ENCODE assay signal across 9 cellular contexts in the genomic region with DNA sequence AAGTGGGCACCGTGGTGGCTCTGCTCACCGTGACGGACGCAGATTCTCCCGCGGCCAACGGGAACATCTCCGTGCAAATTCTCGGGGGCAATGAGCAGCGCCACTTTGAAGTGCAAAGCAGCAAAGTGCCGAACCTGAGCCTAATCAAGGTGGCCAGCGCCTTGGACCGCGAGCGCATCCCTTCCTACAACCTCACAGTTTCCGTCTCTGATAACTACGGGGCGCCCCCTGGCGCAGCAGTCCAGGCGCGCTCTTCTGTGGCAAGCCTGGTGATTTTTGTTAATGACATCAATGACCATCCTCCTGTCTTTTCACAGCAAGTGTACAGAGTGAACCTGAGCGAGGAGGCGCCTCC. TPM values are rescaled to one million over a fixed set of nuclear protein-coding genes. Genes with fewer than 3 reads are reported as not detected.
A peak's percentile ranks its signal among the peaks of the same experiment; 100 is the strongest.
DNase-seq lines count a peak whose midpoint lies in the region; ATAC-seq lines count a peak whose summit lies in the region.
"Had no signal": no experiment of that assay in that cellular context is flagged by ENCODE, and none has a peak within 500 bp of the region (broad histone marks: within the 10 kb centered on the region; RNA-seq: fewer than 3 reads in every experiment).

No MANE protein-coding gene starts in this region.

- no peak overlapping the region for H3K4me3 Mint-ChIP-seq in activated CD4-positive, alpha-beta T cell treated with anti-CD3 and anti-CD28 coated beads for 36 hours
- H3K4me3 Mint-ChIP-seq in activated CD4-positive, alpha-beta T cell treated with anti-CD3 and anti-CD28 coated beads, Interleukin-2, amount 10 ng/mL, durations not matched to agents 7 days and 5 days = no peak overlapping the region
- H3K4me3 Mint-ChIP-seq: activated B cell treated with CpG ODN at 0.5 μM for 24 hours had no signal

- H3K27me3 Mint-ChIP-seq in activated CD4-positive, alpha-beta T cell treated with anti-CD3 and anti-CD28 coated beads for 36 hours = peaks cover 60% of the 10 kb centered on the region
- H3K27me3 Mint-ChIP-seq in activated CD4-positive, alpha-beta T cell treated with anti-CD3 and anti-CD28 coated beads, Interleukin-2, amount 10 ng/mL, durations not matched to agents 7 days and 5 days = peaks cover 50% of the 10 kb centered on the region

- intact Hi-C loops in activated CD4-positive, alpha-beta T cell treated with anti-CD3 and anti-CD28 coated beads for 36 hours (cut with DNase I, micrococcal nuclease) = loop anchor here in 1 of 2 experiments (10.0 kb wide), 1 partner anchor 427 kb away; no protein-coding TSS in a partner anchor

- H3K9ac ChIP-seq in skeletal muscle satellite cell (ENCODE audit: low read depth, low read length) = peak overlapping the region; percentile 98

- H3K4me3 ChIP-seq in iPS-18c (ENCODE audit: insufficient read depth, low read depth, low read length) (peak overlapping the region; percentile 86), skeletal muscle satellite cell (ENCODE audit: low read length) (peak overlapping the region; percentile 98)

- H3K4me2 ChIP-seq in skeletal muscle satellite cell (ENCODE audit: low read length) = peak overlapping the region; percentile 98

- CTCF ChIA-PET in activated CD4-positive, alpha-beta T cell treated with anti-CD3 and anti-CD28 coated beads for 36 hours (lab: Charles Lee) = no interaction called here
- CTCF ChIA-PET in activated CD4-positive, alpha-beta T cell treated with anti-CD3 and anti-CD28 coated beads, Interleukin-2, amount 10 ng/mL, durations not matched to agents 7 days and 5 days (lab: Charles Lee) = no interaction called here

- peaks cover 32% of the 10 kb centered on the region for H3K4me1 Mint-ChIP-seq in activated CD4-positive, alpha-beta T cell treated with anti-CD3 and anti-CD28 coated beads for 36 hours
- peaks cover 19% of the 10 kb centered on the region for H3K4me1 Mint-ChIP-seq in activated CD4-positive, alpha-beta T cell treated with anti-CD3 and anti-CD28 coated beads, Interleukin-2, amount 10 ng/mL, durations not matched to agents 7 days and 5 days

- H3K4me1 ChIP-seq in skeletal muscle satellite cell (ENCODE audit: control insufficient read depth, insufficient read depth, low read length) = peaks cover 50% of the 10 kb centered on the region

- no peak for ATAC-seq in activated CD4-positive, alpha-beta T cell treated with anti-CD3 and anti-CD28 coated beads for 36 hours
- no peak for ATAC-seq in HG02571 (IDR thresholded peaks at IDR 0.05; ENCODE audit: unreplicated experiment)

- H3K36me3 ChIP-seq in skeletal muscle satellite cell (ENCODE audit: insufficient read depth, low read length) = peaks cover 30% of the 10 kb centered on the region

- POLR2A ChIA-PET in activated CD4-positive, alpha-beta T cell treated with anti-CD3 and anti-CD28 coated beads for 36 hours (lab: Charles Lee) = no interaction called here
- POLR2A ChIA-PET in activated CD4-positive, alpha-beta T cell treated with anti-CD3 and anti-CD28 coated beads, Interleukin-2, amount 10 ng/mL, durations not matched to agents 7 days and 5 days (lab: Charles Lee) = no interaction called here

- H3K27me3 ChIP-seq in skeletal muscle satellite cell (ENCODE audit: control insufficient read depth, insufficient read depth, low read length) = no peaks in the 10 kb centered on the region

- no peaks in the 10 kb centered on the region for H3K9me3 Mint-ChIP-seq in activated CD4-positive, alpha-beta T cell treated with anti-CD3 and anti-CD28 coated beads for 36 hours (ENCODE audit: low read depth)
- no peaks in the 10 kb centered on the region for H3K9me3 Mint-ChIP-seq in activated CD4-positive, alpha-beta T cell treated with anti-CD3 and anti-CD28 coated beads, Interleukin-2, amount 10 ng/mL, durations not matched to agents 7 days and 5 days
- H3K9me3 Mint-ChIP-seq: activated B cell treated with CpG ODN at 0.5 μM for 24 hours had no signal

- no peaks in the 10 kb centered on the region for H3K36me3 Mint-ChIP-seq in activated CD4-positive, alpha-beta T cell treated with anti-CD3 and anti-CD28 coated beads for 36 hours (ENCODE audit: low read depth)
- peaks cover 3% of the 10 kb centered on the region for H3K36me3 Mint-ChIP-seq in activated CD4-positive, alpha-beta T cell treated with anti-CD3 and anti-CD28 coated beads, Interleukin-2, amount 10 ng/mL, durations not matched to agents 7 days and 5 days (ENCODE audit: low read depth)

- H3K9me3 ChIP-seq in iPS-18c (ENCODE audit: control insufficient read depth, insufficient read depth, low read length) (no peaks in the 10 kb centered on the region), skeletal muscle satellite cell (replicated peaks; ENCODE audit: low read length) (no peaks in the 10 kb centered on the region)

- peak; percentile 11 for DNase-seq in activated CD4-positive, alpha-beta T cell treated with anti-CD3 and anti-CD28 coated beads for 36 hours
- no peak for DNase-seq in activated CD4-positive, alpha-beta T cell treated with anti-CD3 and anti-CD28 coated beads, Interleukin-2, amount 10 ng/mL, durations not matched to agents 7 days and 5 days
- peak in 38 of 58 donors; percentile 4 to 60 (median 31) for DNase-seq in anterior cingulate cortex (lab: John Stamatoyannopoulos, UW)
- DNase-seq in glomerular visceral epithelial cell (ENCODE audit: extremely low spot score) = no peak
- no peak for DNase-seq in NCI-H146 (lab: John Stamatoyannopoulos, UW)
- DNase-seq: activated B cell treated with CpG ODN at 0.5 μM for 24 hours had no signal

- no peak overlapping the region for H3K27ac Mint-ChIP-seq in activated CD4-positive, alpha-beta T cell treated with anti-CD3 and anti-CD28 coated beads for 36 hours
- no peak overlapping the region for H3K27ac Mint-ChIP-seq in activated CD4-positive, alpha-beta T cell treated with anti-CD3 and anti-CD28 coated beads, Interleukin-2, amount 10 ng/mL, durations not matched to agents 7 days and 5 days
- H3K27ac Mint-ChIP-seq: activated B cell treated with CpG ODN at 0.5 μM for 24 hours had no signal

RNA-seq across cellular contexts. Expression of a gene that starts 2.7 kb away (rescaled TPM):
- total RNA-seq in activated CD4-positive, alpha-beta T cell treated with anti-CD3 and anti-CD28 coated beads for 36 hours = not detected
- total RNA-seq in activated CD4-positive, alpha-beta T cell treated with anti-CD3 and anti-CD28 coated beads, Interleukin-2, amount 10 ng/mL, durations not matched to agents 7 days and 5 days = not detected
- total RNA-seq in skeletal muscle satellite cell (2012; rRNA removed) = 13.9 and 16.2 TPM in 2 replicates
- total RNA-seq: activated B cell treated with CpG ODN at 0.5 μM for 24 hours had no signal

Comparison
In these comparisons a context has a peak if more than half of its experiments do, and no peak if none do; other contexts are left out.
1. DNase-seq: peak in activated CD4-positive, alpha-beta T cell treated with anti-CD3 and anti-CD28 coated beads for 36 hours (single experiment) and anterior cingulate cortex (38 of 58); none in activated CD4-positive, alpha-beta T cell treated with anti-CD3 and anti-CD28 coated beads, Interleukin-2, amount 10 ng/mL, durations not matched to agents 7 days and 5 days (single experiment), glomerular visceral epithelial cell (single experiment) and NCI-H146 (single experiment).